ENCODE assay signal across 9 cellular contexts in the genomic region with DNA sequence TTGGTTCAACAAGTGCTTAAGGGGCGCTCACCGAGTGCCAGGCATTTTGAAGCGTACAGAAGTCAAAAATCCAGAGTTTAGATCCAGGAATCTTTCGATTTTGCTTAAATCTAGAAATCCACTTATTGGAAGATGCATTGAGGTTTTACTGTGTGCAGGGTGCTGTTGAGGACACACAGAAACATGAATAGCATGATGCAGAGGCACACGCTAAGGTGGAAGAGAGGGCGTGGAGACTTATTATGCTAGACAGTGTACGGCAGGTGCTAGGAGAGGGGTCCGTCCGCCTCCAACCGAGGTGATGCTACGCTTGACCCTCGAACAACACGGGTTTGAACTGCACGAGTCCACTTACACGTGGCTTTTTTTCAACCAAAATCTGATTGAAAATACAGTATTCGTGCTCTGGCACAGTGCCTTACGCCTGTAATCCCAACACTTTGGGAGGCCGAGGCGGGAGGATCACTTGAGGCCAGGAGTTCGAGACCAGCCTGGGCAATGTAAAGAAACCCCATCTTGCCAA. TPM values are rescaled to one million over a fixed set of nuclear protein-coding genes. Genes with fewer than 3 reads are reported as not detected.
DNase-seq lines count a peak whose midpoint lies in the region; ATAC-seq, FAIRE-seq and TF ChIP-seq lines count a peak whose summit lies in the region.
"Had no signal": no experiment of that assay in that cellular context is flagged by ENCODE, and none has a peak within 500 bp of the region (broad histone marks: within the 10 kb centered on the region; RNA-seq: fewer than 3 reads in every experiment).

No MANE protein-coding gene starts in this region.

- peaks cover 0 to 35% of the 10 kb centered on the region in 2 experiments; a peak in 3 of 4 replicates for H3K79me2 ChIP-seq in H1 (ENCODE audit: control insufficient read depth in 1 of 2, insufficient read depth in 2 of 2, low read length in 2 of 2)

- POLR2A ChIA-PET in H1 (lab: Charles Lee; ENCODE audit: partially characterized antibody), result interaction anchor here (1.2 kb wide), 1 partner anchor 20 kb away, joined by 3 read pairs; no protein-coding TSS in a partner anchor

- H4K91ac ChIP-seq in H1 (replicated peaks; ENCODE audit: insufficient read length, low read length), result no peak overlapping the region

- H3K36me3 ChIP-seq in BE2C, result no peaks in the 10 kb centered on the region
- no peaks in the 10 kb centered on the region; a peak in 1 of 8 replicates for H3K36me3 ChIP-seq in H1 (ENCODE audit: control insufficient read depth in 2 of 4, insufficient read depth in 4 of 4, low read length in 3 of 4)

- H2BK120ac ChIP-seq in H1 (replicated peaks; ENCODE audit: low read depth, low read length), result no peak overlapping the region

- H3K4me1 ChIP-seq in BE2C (no peaks in the 10 kb centered on the region), H1 (replicated peaks in 1 of 4; ENCODE audit: control insufficient read depth in 3 of 4, insufficient read depth in 4 of 4, low read length in 3 of 4) (peaks cover 3 to 18% (median 8%) of the 10 kb centered on the region in 4 experiments)

- H3K9ac ChIP-seq in H1 (replicated peaks in 1 of 4; ENCODE audit: extremely low read depth in 1 of 4, low read depth in 3 of 4, low read length in 3 of 4), result peak overlapping the region in 2 of 4 experiments; percentile 4 to 56; a peak in 1 of 7 replicates

- H3K9me3 ChIP-seq in BE2C (no peaks in the 10 kb centered on the region; the same call in 1 of the 2 replicates), H1 (ENCODE audit: insufficient read depth in 2 of 2, low read depth in 1 of 2, low read length in 1 of 2) (no peaks in the 10 kb centered on the region)

- peak overlapping the region; percentile 60 to 86 for H3K27ac Mint-ChIP-seq in natural killer cell

- peak overlapping the region; percentile 0; the same call in 1 of the 2 replicates for H2BK15ac ChIP-seq in H1 (ENCODE audit: low read length)

- TF ChIP-seq CTCF in BE2C (IDR thresholded peaks at IDR 0.05; ENCODE audit: low read depth, low read length) (no peak), H1 (IDR thresholded peaks at IDR 0.05; ENCODE audit: control extremely low read depth in 1 of 3, insufficient read depth in 1 of 3, low read depth in 1 of 3, low read length in 3 of 3) (no peak), natural killer cell (IDR thresholded peaks at IDR 0.05) (no peak)

- H3K23ac ChIP-seq in H1 (ENCODE audit: insufficient read length), result no peak overlapping the region

- H2BK20ac ChIP-seq in H1 (ENCODE audit: low read length), result no peak overlapping the region

- H3K4me2 ChIP-seq in H1 (ENCODE audit: insufficient read depth in 1 of 2, low read depth in 2 of 2, low read length in 2 of 2), result peak overlapping the region; percentile 98 to 99

- H3K14ac ChIP-seq in H1 (ENCODE audit: insufficient read length), result no peak overlapping the region

- no peak overlapping the region for H3K4ac ChIP-seq in H1 (replicated peaks; ENCODE audit: insufficient read length, low read depth, low read length)

- H2BK12ac ChIP-seq in H1 (ENCODE audit: low read depth, low read length), result peak overlapping the region; percentile 99

- no peak for DNase-seq in BE2C
- peak; percentile 85 for DNase-seq in NCI-H748 (lab: John Stamatoyannopoulos, UW; ENCODE audit: unreplicated experiment)
- DNase-seq in H1 (ENCODE audit: low read depth in 1 of 2, low spot score in 2 of 2), result peak in 1 of 2 experiments; percentile 29
- DNase-seq in natural killer cell, result no peak
- no peak for DNase-seq in effector CD8-positive, alpha-beta T cell (lab: John Stamatoyannopoulos, UW)
- no peak for DNase-seq in T1000 (lab: John Stamatoyannopoulos, UW)
- no peak for DNase-seq in HCEC 1CT

- TF ChIP-seq POLR2A in H1 (IDR thresholded peaks at IDR 0.05; ENCODE audit: control extremely low read depth in 1 of 2, low read depth in 2 of 2, low read length in 2 of 2), result no peak

- peak overlapping the region; percentile 54 for H3K4me3 ChIP-seq in BE2C (ENCODE audit: low read depth, low read length)
- peak overlapping the region; percentile 63 to 90 (median 76) for H3K4me3 ChIP-seq in H1 (ENCODE audit: extremely low read depth in 1 of 4, insufficient read depth in 2 of 4, low read depth in 3 of 4, low read length in 4 of 4)

- H3K27me3 ChIP-seq in BE2C (peaks cover 45% of the 10 kb centered on the region), H1 (replicated peaks in 1 of 4; ENCODE audit: control insufficient read depth in 3 of 4, extremely low read depth in 1 of 4, insufficient read depth in 3 of 4, low read length in 3 of 4) (peaks cover 0 to 4% (median 0%) of the 10 kb centered on the region in 4 experiments; a peak in 2 of 7 replicates)

- FAIRE-seq in H1 (lab: Jason Lieb, UNC), result no peak
- FAIRE-seq: GM18507 had no signal

- H4K20me1 ChIP-seq in H1 (replicated peaks in 1 of 2; ENCODE audit: control insufficient read depth in 1 of 2, insufficient read depth in 2 of 2, low read length in 2 of 2), result peaks cover 4 to 7% of the 10 kb centered on the region in 2 experiments

- H3K27me3 Mint-ChIP-seq in natural killer cell (ENCODE audit: low read depth in 2 of 2), result peaks cover 0 to 9% of the 10 kb centered on the region in 2 donors

- H3K4me3 Mint-ChIP-seq in natural killer cell, result peak overlapping the region; percentile 95

- no peak overlapping the region for H4K8ac ChIP-seq in H1 (ENCODE audit: extremely low read depth, insufficient read depth, low read length)

- TF ChIP-seq EP300 in H1 (IDR thresholded peaks at IDR 0.05; ENCODE audit: borderline replicate concordance in 1 of 2, low read depth in 2 of 2, low read length in 2 of 2), result no peak

- TF ChIP-seq RAD21 in H1 (IDR thresholded peaks at IDR 0.05 in 1 of 2, conservative IDR thresholded peaks at IDR 0.05 in 1 of 2; ENCODE audit: low read depth in 2 of 2, low read length in 2 of 2), result no peak

- H2AFZ ChIP-seq in H1 (ENCODE audit: low read length), result peak overlapping the region; percentile 83; the same call in 1 of the 2 replicates

- no peak overlapping the region for H3K56ac ChIP-seq in H1 (replicated peaks; ENCODE audit: insufficient read length, low read depth, low read length)

- H3K4me1 Mint-ChIP-seq in natural killer cell, result peaks cover 23 to 48% of the 10 kb centered on the region in 2 donors

- H2AK5ac ChIP-seq in H1 (ENCODE audit: low read depth, low read length), result no peak overlapping the region

- no peaks in the 10 kb centered on the region for H3K9me3 Mint-ChIP-seq in natural killer cell

- 0 out of 2 replicates have a peak overlapping the region, but pooled peaks have one; percentile 56 for H2BK5ac ChIP-seq in H1 (ENCODE audit: low read depth, low read length)

- H3K79me1 ChIP-seq in H1 (ENCODE audit: low read depth, low read length), result 0 out of 2 replicates have a peak, but pooled peaks cover 3% of the 10 kb centered on the region

- H3K18ac ChIP-seq in H1 (ENCODE audit: extremely low read depth, low read length), result 0 out of 2 replicates have a peak overlapping the region, but pooled peaks have one; percentile 24

- no peak overlapping the region for H3K27ac ChIP-seq in H1 (ENCODE audit: low read depth, low read length)

- H3K23me2 ChIP-seq in H1 (ENCODE audit: low read depth, low read length), result peaks cover 11% of the 10 kb centered on the region

- intact Hi-C loops in natural killer cell (cut with micrococcal nuclease), result loop anchor here (2.0 to 10.0 kb wide), 4 partner anchors 32 to 284 kb away; a partner anchor contains a TSS

- H4K5ac ChIP-seq in H1 (ENCODE audit: insufficient read length, low read depth, low read length), result no peak overlapping the region

- CTCF ChIA-PET in H1 (lab: Charles Lee; ENCODE audit: partially characterized antibody), result no interaction called here

- 75% methylated on average over 20 of the region's 20 CpGs; no CpG with 5 or more reads in 1 of the 2 experiments for WGBS in H1 (ENCODE audit: extremely low coverage in 1 of 2, insufficient coverage in 1 of 2, insufficient read length in 1 of 2, insufficient replicate concordance in 2 of 2, low coverage in 1 of 2, low lambda C conversion rate in 2 of 2, missing lambda C conversion rate in 1 of 2), 2 experiments

- ATAC-seq in natural killer cell, result peak in 1 of 3 donors; percentile 2
- ATAC-seq in GM21381 (IDR thresholded peaks at IDR 0.05; ENCODE audit: unreplicated experiment), result no peak

- H3K36me3 Mint-ChIP-seq in natural killer cell, result no peaks in the 10 kb centered on the region

TF ChIP-seq in H1, 55 proteins besides CTCF, POLR2A, EP300 and RAD21:
- no peak for TF ChIP-seq HDAC2 (IDR thresholded peaks at IDR 0.05; ENCODE audit: borderline replicate concordance in 1 of 2, low read depth in 2 of 2, low read length in 2 of 2)
- TF ChIP-seq EZH2 (IDR thresholded peaks at IDR 0.05; ENCODE audit: low read depth, low read length, severe bottlenecking), result no peak
- TF ChIP-seq, protein P1, sequence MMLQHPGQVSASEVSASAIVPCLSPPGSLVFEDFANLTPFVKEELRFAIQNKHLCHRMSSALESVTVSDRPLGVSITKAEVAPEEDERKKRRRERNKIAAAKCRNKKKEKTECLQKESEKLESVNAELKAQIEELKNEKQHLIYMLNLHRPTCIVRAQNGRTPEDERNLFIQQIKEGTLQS (IDR thresholded peaks at IDR 0.05; ENCODE audit: insufficient read depth, low read depth, low read length), result no peak
- no peak for TF ChIP-seq TEAD4 (IDR thresholded peaks at IDR 0.05; ENCODE audit: low read depth, low read length)
- TF ChIP-seq POU5F1 (IDR thresholded peaks at IDR 0.05; ENCODE audit: low read depth, low read length), result no peak

RNA-seq across cellular contexts. Expression of a gene that starts 1.0 kb away (rescaled TPM):
- polyA plus RNA-seq in BE2C (2012; ENCODE audit: insufficient read depth, insufficient read length, low read depth), result 0.80 TPM
- total RNA-seq in H1 (2021; fragmentation: NEBNext Ultra II Directional; extraction: Animal tissue kit (Norgen Biotek cat#: 25700)), result 40.8 and 43.3 TPM in 2 replicates
- 10.4 and 14.7 TPM in 2 replicates for polyA plus RNA-seq in H1 (2011; rRNA removed)
- polyA plus RNA-seq in H1 (2011; cell fraction: cytosol; rRNA removed), result 18.0 TPM
- 20.1 TPM for polyA plus RNA-seq in H1 (2011; cell fraction: nucleus; rRNA removed)
- 20.9 to 26.8 TPM (median 23.9 TPM) in 4 replicates for polyA plus RNA-seq in H1 (2012, experiment 1 of 2)
- polyA plus RNA-seq in H1 (2012, experiment 2 of 2), result 4.9 TPM
- polyA plus RNA-seq in H1 (2013, experiment 1 of 2), result 14.8 TPM
- polyA plus RNA-seq in H1 (2013, experiment 2 of 2), result 14.9 TPM
- polyA minus RNA-seq in H1 (2011; rRNA and poly(A)+ RNA removed), result 30.6 and 36.4 TPM in 2 replicates
- 24.3 TPM for polyA minus RNA-seq in H1 (2011; cell fraction: cytosol; rRNA and poly(A)+ RNA removed)
- 37.2 TPM for polyA minus RNA-seq in H1 (2011; cell fraction: nucleus; rRNA and poly(A)+ RNA removed)
- 10 to 100 TPM; 15.0 to 26.4 (median 19.5) TPM for total RNA-seq in natural killer cell
